Comparison of ENCODE assay signal across 8 cellular contexts in genomic region chr3:108124337-108125150, GRCh38. TPM values are rescaled to one million over a fixed set of nuclear protein-coding genes. Genes with fewer than 3 reads are reported as not detected.
DNase-seq lines count a peak whose midpoint lies in the region; ATAC-seq, FAIRE-seq and TF ChIP-seq lines count a peak whose summit lies in the region.

No MANE protein-coding gene starts in this region.

- peak; percentile 84 for TF ChIP-seq POLR2A in GM12892 (IDR thresholded peaks at IDR 0.05; ENCODE audit: low read depth, low read length)
- no peak for TF ChIP-seq POLR2A in stomach (IDR thresholded peaks at IDR 0.05)

- H3K4me3 ChIP-seq in BE2C (ENCODE audit: low read depth, low read length) (no peak overlapping the region), stomach (no peak overlapping the region)

- CTCF ChIA-PET in activated CD4-positive, alpha-beta memory T cell treated with anti-CD3 and anti-CD28 coated beads for 36 hours (lab: Charles Lee): interaction anchor here (1.0 to 1.7 kb wide), 6 partner anchors 9 to 197 kb away, joined by 3 to 4 read pairs (median 4); no protein-coding TSS in a partner anchor

- TF ChIP-seq CTCF in BE2C (IDR thresholded peaks at IDR 0.05; ENCODE audit: low read depth, low read length) (no peak), stomach (IDR thresholded peaks at IDR 0.05) (no peak)

- peak overlapping the region; percentile 91 for H3K4me3 Mint-ChIP-seq in activated CD4-positive, alpha-beta memory T cell treated with anti-CD3 and anti-CD28 coated beads for 36 hours

- H3K27me3 Mint-ChIP-seq in activated CD4-positive, alpha-beta memory T cell treated with anti-CD3 and anti-CD28 coated beads for 36 hours: no peaks in the 10 kb centered on the region

- ATAC-seq in GM21825 (IDR thresholded peaks at IDR 0.05; ENCODE audit: unreplicated experiment): peak; percentile 84

- H3K36me3 Mint-ChIP-seq in activated CD4-positive, alpha-beta memory T cell treated with anti-CD3 and anti-CD28 coated beads for 36 hours: peaks cover 34% of the 10 kb centered on the region

- H3K27ac ChIP-seq in stomach: peak overlapping the region in 2 of 5 donors; percentile 58 to 69

- POLR2A ChIA-PET in activated CD4-positive, alpha-beta memory T cell treated with anti-CD3 and anti-CD28 coated beads for 36 hours (lab: Charles Lee): interaction anchor here (1.0 to 9.4 kb wide), 5 partner anchors 9 to 98 kb away, joined by 3 to 147 read pairs (median 4); partner anchors contain the start of gene CD47

- FAIRE-seq in GM12892 (lab: Jason Lieb, UNC): no peak

- H3K4me1 Mint-ChIP-seq in activated CD4-positive, alpha-beta memory T cell treated with anti-CD3 and anti-CD28 coated beads for 36 hours (ENCODE audit: low read depth): peaks cover 55% of the 10 kb centered on the region

- DNase-seq in GM12892 (ENCODE audit: insufficient read length): no peak
- DNase-seq in NAMALWA (ENCODE audit: low spot score): peak; percentile 97
- DNase-seq in activated CD4-positive, alpha-beta memory T cell treated with anti-CD3 and anti-CD28 coated beads for 36 hours: peak; percentile 84
- DNase-seq in globus pallidus (ENCODE audit: low spot score): peak; percentile 63
- DNase-seq in stimulated activated CD8-positive, alpha-beta memory T cell treated with anti-CD3 and anti-CD28 coated beads, Interleukin-15, amount 100 ng/mL, for 1 hour (ENCODE audit: low read depth): peak; percentile 49
- no peak for DNase-seq in BE2C
- DNase-seq in stomach: no peak

- H3K9me3 ChIP-seq in BE2C (no peaks in the 10 kb centered on the region), stomach (no peaks in the 10 kb centered on the region)

- H3K4me1 ChIP-seq in BE2C (peaks cover 10% of the 10 kb centered on the region), stomach (peaks cover 0 to 31% (median 14%) of the 10 kb centered on the region in 4 donors)

- TF ChIP-seq EP300 in stomach (IDR thresholded peaks at IDR 0.05): no peak

- peaks cover 4% of the 10 kb centered on the region for H3K9me3 Mint-ChIP-seq in activated CD4-positive, alpha-beta memory T cell treated with anti-CD3 and anti-CD28 coated beads for 36 hours

- intact Hi-C loops in activated CD4-positive, alpha-beta memory T cell treated with anti-CD3 and anti-CD28 coated beads for 36 hours (cut with micrococcal nuclease): loop anchor here (1.0 to 5.0 kb wide), 10 partner anchors 10 to 602 kb away; partner anchors contain the start of genes BBX, CIP2A, DZIP3 and HHLA2
- intact Hi-C loops in stomach (cut with DNase I; ENCODE audit: low total_unique reads): no loop called here

- H3K36me3 ChIP-seq in BE2C (no peaks in the 10 kb centered on the region), stomach (no peaks in the 10 kb centered on the region)

- peak overlapping the region; percentile 99 for H3K27ac Mint-ChIP-seq in activated CD4-positive, alpha-beta memory T cell treated with anti-CD3 and anti-CD28 coated beads for 36 hours

- WGBS in stomach, 5 donors: 50 to 63% (median 56%) methylated on average over 9 to 10 of the region's 10 CpGs

- no peaks in the 10 kb centered on the region for H3K27me3 ChIP-seq in BE2C
- H3K27me3 ChIP-seq in stomach: no peaks in the 10 kb centered on the region

RNA-seq across cellular contexts. Expression of gene CD47, which starts 33.7 kb away (rescaled TPM):
- polyA plus RNA-seq in GM12892 (2012; ENCODE audit: missing spikeins): 120 TPM
- 100 to 1,000 TPM; 122 to 124 TPM for total RNA-seq in activated CD4-positive, alpha-beta memory T cell treated with anti-CD3 and anti-CD28 coated beads for 36 hours
- polyA plus RNA-seq in BE2C (2012; ENCODE audit: insufficient read depth, insufficient read length, low read depth): 36.3 TPM
- total RNA-seq in stomach: 100 to 1,000 TPM in 3 of 5 donors, 10 to 100 TPM in 2; 15.9 to 154 (median 101) TPM
- polyA plus RNA-seq in stomach: 10 to 100 TPM; 35.9 to 92.6 (median 67.2) TPM

Comparison
In these comparisons a context has a peak if more than half of its experiments do, and no peak if none do; other contexts are left out.
1. DNase-seq: peak in NAMALWA (single experiment), activated CD4-positive, alpha-beta memory T cell treated with anti-CD3 and anti-CD28 coated beads for 36 hours (single experiment), globus pallidus (single experiment) and stimulated activated CD8-positive, alpha-beta memory T cell treated with anti-CD3 and anti-CD28 coated beads, Interleukin-15, amount 100 ng/mL, for 1 hour (single experiment); none in GM12892 (single experiment), BE2C (single experiment) and stomach (single experiment).